ENCODE assay signal across 2 cellular contexts in the genomic region with DNA sequence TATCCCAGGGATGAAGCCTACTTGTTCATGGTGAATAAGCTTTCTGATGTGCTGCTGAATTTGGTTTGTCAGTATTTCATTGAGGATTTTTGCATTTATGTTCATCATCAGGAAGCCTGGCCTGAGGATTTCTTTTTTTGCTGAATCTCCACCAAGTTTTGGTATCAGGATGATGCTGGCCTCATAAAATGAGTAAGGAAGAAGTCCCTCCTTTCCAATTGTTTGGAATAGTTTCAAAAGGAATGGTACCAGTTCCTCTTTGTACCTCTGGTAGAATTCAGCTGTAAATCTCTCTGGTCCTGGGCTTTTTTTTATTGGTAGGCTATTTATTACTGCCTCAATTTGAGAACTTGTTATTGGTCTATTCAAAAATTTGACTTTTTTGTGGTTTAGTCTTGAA. TPM values are rescaled to one million over a fixed set of nuclear protein-coding genes. Genes with fewer than 3 reads are reported as not detected.
"Had no signal": no experiment of that assay in that cellular context is flagged by ENCODE, and none has a peak within 500 bp of the region (broad histone marks: within the 10 kb centered on the region; RNA-seq: fewer than 3 reads in every experiment).

No MANE protein-coding gene starts in this region.

RNA-seq across cellular contexts. Expression of a gene that starts 51.4 kb away (rescaled TPM):
- total RNA-seq: GM23248, HFFc6 had no signal
